ENCODE assay signal across 13 cellular contexts in the genomic region with DNA sequence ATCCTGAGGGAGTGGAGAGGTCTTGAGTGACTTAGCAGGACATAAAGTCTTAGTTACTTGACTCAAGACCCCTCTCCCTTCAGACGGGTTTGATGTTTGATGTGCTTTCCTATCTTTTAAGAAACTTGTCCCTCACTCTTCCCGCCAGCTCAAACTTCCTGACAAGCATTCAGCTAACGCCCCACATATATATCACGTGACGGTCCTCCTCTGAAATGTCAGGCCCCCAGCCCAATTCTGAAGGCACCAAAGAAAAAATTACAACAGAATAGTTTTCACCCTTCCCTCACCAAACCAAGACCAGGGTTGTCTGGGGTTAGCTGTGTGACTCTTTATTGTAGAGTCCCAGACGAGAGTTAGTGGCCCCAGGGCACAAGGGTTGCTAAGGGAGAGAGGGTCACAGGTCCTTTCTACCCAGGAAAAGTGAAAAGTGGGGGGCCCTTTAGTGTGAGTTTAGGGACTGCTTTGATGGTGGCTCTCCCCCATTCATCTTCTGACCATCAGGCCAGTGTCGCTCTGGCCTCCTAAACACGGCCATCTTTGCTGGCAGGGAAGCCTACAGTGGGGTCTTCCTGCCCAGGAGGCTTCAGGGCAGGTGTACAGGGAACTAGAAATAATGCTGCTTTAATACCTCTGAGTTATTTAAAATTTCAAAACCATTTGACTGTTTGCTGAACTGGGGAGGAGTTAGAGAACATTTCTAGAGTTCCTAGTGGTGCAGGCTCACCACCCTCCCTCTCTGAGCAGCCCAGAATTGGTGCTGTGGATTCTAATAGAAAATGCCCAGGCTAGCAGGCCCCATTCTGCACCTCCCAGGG. TPM values are rescaled to one million over a fixed set of nuclear protein-coding genes. Genes with fewer than 3 reads are reported as not detected.
DNase-seq lines count a peak whose midpoint lies in the region; ATAC-seq and TF ChIP-seq lines count a peak whose summit lies in the region.
"Had no signal": no experiment of that assay in that cellular context is flagged by ENCODE, and none has a peak within 500 bp of the region (broad histone marks: within the 10 kb centered on the region; RNA-seq: fewer than 3 reads in every experiment).

No MANE protein-coding gene starts in this region.

- peaks cover 59% of the 10 kb centered on the region for H4K20me1 ChIP-seq in neural progenitor cell (ENCODE audit: low read depth)

- peaks cover 63% of the 10 kb centered on the region for H3K4me1 Mint-ChIP-seq in neural progenitor cell

- H3F3A ChIP-seq in neural progenitor cell (ENCODE audit: low read depth) = peaks cover 73% of the 10 kb centered on the region

- H3K9me3 ChIP-seq in right atrium auricular region (no peaks in the 10 kb centered on the region), neural progenitor cell (ENCODE audit: low read depth) (no peaks in the 10 kb centered on the region)

- peaks cover 2% of the 10 kb centered on the region for H3K9me3 Mint-ChIP-seq in neural progenitor cell

- H3K27me3 Mint-ChIP-seq in neural progenitor cell (ENCODE audit: insufficient read depth, low read depth) = peaks cover 55% of the 10 kb centered on the region

- H3K4me3 Mint-ChIP-seq in neural progenitor cell = peak overlapping the region; percentile 88
- H3K4me3 Mint-ChIP-seq: activated CD8-positive, alpha-beta T cell treated with anti-CD3 and anti-CD28 coated beads, Interleukin-2, amount 10 ng/mL, durations not matched to agents 7 days and 5 days had no signal

- H3K4me3 ChIP-seq in right atrium auricular region (peak overlapping the region; percentile 81 to 88), fibroblast of pulmonary artery (replicated peaks; ENCODE audit: low read depth, low read length) (peak overlapping the region; percentile 93), neural progenitor cell (peak overlapping the region; percentile 69)

- H3K36me3 ChIP-seq in right atrium auricular region = peaks cover 18% of the 10 kb centered on the region
- no peaks in the 10 kb centered on the region for H3K36me3 ChIP-seq in neural progenitor cell

- H3K27ac Mint-ChIP-seq in neural progenitor cell = peak overlapping the region; percentile 30
- H3K27ac Mint-ChIP-seq: activated CD8-positive, alpha-beta T cell treated with anti-CD3 and anti-CD28 coated beads, Interleukin-2, amount 10 ng/mL, durations not matched to agents 7 days and 5 days had no signal

- H3K27me3 ChIP-seq in right atrium auricular region = no peaks in the 10 kb centered on the region
- no peaks in the 10 kb centered on the region for H3K27me3 ChIP-seq in neural progenitor cell

- H3K27ac ChIP-seq in right atrium auricular region (peak overlapping the region; percentile 89 to 96), neural progenitor cell (peak overlapping the region; percentile 50)

- H3K4me2 ChIP-seq in neural progenitor cell = peak overlapping the region; percentile 87

- no peak for DNase-seq in right atrium auricular region (ENCODE audit: low spot score)
- DNase-seq in cardiac septum (ENCODE audit: low spot score) = no peak
- DNase-seq in fibroblast of pulmonary artery (ENCODE audit: low read depth) = peak; percentile 42
- DNase-seq in neural progenitor cell (ENCODE audit: low spot score) = no peak
- no peak for DNase-seq in posterior vena cava (ENCODE audit: low spot score)
- DNase-seq in activated effector memory CD4-positive, alpha-beta T cell treated with anti-CD3 and anti-CD28 coated beads, Interleukin-2, amount 50 U/mL, for 16 hours = no peak
- DNase-seq in NCI-H2029 treated with DMSO at 0.1 percent for 48 hours (lab: John Stamatoyannopoulos, UW) = no peak
- DNase-seq: activated CD8-positive, alpha-beta T cell treated with anti-CD3 and anti-CD28 coated beads, Interleukin-2, amount 10 ng/mL, durations not matched to agents 7 days and 5 days; AML-193; KBM-7; NCI-H2227 treated with DMSO at 0.1 percent for 48 hours; SIG-M5 had no signal

- no peaks in the 10 kb centered on the region for H3K36me3 Mint-ChIP-seq in neural progenitor cell

- no peak for ATAC-seq in GM21528 (IDR thresholded peaks at IDR 0.05; ENCODE audit: low FRiP score, unreplicated experiment)
- ATAC-seq: activated CD8-positive, alpha-beta T cell treated with anti-CD3 and anti-CD28 coated beads, Interleukin-2, amount 10 ng/mL, durations not matched to agents 7 days and 5 days had no signal

- H3K9ac ChIP-seq in neural progenitor cell = peak overlapping the region; percentile 60

- TF ChIP-seq CTCF in right atrium auricular region (IDR thresholded peaks at IDR 0.05) = no peak
- TF ChIP-seq CTCF in fibroblast of pulmonary artery (IDR thresholded peaks at IDR 0.05; ENCODE audit: low read length, missing control alignments) = no peak
- TF ChIP-seq CTCF in neural progenitor cell (IDR thresholded peaks at IDR 0.05) = no peak

- intact Hi-C loops in cardiac septum (cut with DNase I) (loop anchor here (2.0 kb wide), 1 partner anchor 124 kb away; no protein-coding TSS in a partner anchor), posterior vena cava (cut with DNase I) (loop anchor here in 1 of 2 donors (5.0 kb wide), 1 partner anchor 83 kb away; no protein-coding TSS in a partner anchor)

- H3K79me2 ChIP-seq in neural progenitor cell (ENCODE audit: low read depth) = peaks cover 84% of the 10 kb centered on the region

- H2AFZ ChIP-seq in neural progenitor cell (replicated peaks) = no peak overlapping the region

- H3K4me1 ChIP-seq in right atrium auricular region (peaks cover 0 to 68% of the 10 kb centered on the region in 2 donors), neural progenitor cell (peaks cover 53% of the 10 kb centered on the region)

RNA-seq across cellular contexts. Expression of a gene that starts 2.7 kb away (rescaled TPM):
- 100 to 1,000 TPM in 1 of 2 donors, 10 to 100 TPM in 1; 66.0 to 128 TPM for total RNA-seq in right atrium auricular region
- 74.7 TPM for total RNA-seq in cardiac septum
- 70.4 and 133 TPM in 2 replicates for total RNA-seq in neural progenitor cell (ENCODE audit: low replicate concordance)
- total RNA-seq in posterior vena cava = 100 to 1,000 TPM; 137 to 169 TPM
- total RNA-seq: activated CD8-positive, alpha-beta T cell treated with anti-CD3 and anti-CD28 coated beads, Interleukin-2, amount 10 ng/mL, durations not matched to agents 7 days and 5 days had no signal
